ENCODE assay signal across 1 cellular context in the genomic region with DNA sequence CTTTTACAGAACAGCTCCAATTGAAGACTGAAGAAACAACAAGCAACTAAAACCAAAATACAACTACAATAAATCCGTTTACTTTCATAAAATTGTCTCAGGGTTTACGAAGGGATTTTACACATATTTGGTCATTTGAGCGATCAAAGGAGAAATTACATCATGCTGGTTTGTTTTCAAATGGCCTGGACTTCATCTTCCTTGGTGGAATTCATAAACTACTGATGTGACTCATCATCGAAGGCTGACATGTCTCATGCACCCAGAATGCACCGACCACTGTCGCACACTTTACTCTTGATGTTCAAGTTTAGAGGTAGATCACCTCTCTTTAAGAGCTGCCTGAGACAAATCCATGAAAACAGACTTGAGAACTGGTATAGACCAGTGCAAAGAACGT.
TF ChIP-seq lines count a peak whose summit lies in the region.

No MANE protein-coding gene starts in this region.

TF ChIP-seq in HEK293, 187 proteins besides CTCF, POLR2A, EP300 and RAD21 (continued from another document and continues in another):
- TF ChIP-seq ZBTB10 (tag by site-specific recombination; IDR thresholded peaks at IDR 0.05) (no peak), ZNF121 (tag by site-specific recombination; IDR thresholded peaks at IDR 0.05) (no peak), ZNF792 (tag by site-specific recombination; IDR thresholded peaks at IDR 0.05) (no peak), ZSCAN30 (tag by site-specific recombination; IDR thresholded peaks at IDR 0.05) (no peak), ZNF223 (tag by site-specific recombination; IDR thresholded peaks at IDR 0.05) (no peak), ZNF626 (tag by site-specific recombination; IDR thresholded peaks at IDR 0.05) (no peak), ZNF549 (tag by site-specific recombination; IDR thresholded peaks at IDR 0.05) (no peak), ZNF837 (tag by site-specific recombination; IDR thresholded peaks at IDR 0.05) (no peak), ZNF280C (tag by site-specific recombination; IDR thresholded peaks at IDR 0.05) (no peak), ZNF292 (tag by site-specific recombination; IDR thresholded peaks at IDR 0.05; ENCODE audit: borderline replicate concordance, low read depth) (no peak), FEZF1 (tag by site-specific recombination; IDR thresholded peaks at IDR 0.05) (peak; percentile 66), ZNF580 (tag by site-specific recombination; IDR thresholded peaks at IDR 0.05) (no peak), ZBTB26 (tag by site-specific recombination; optimal IDR thresholded peaks at IDR 0.05) (no peak), ZNF654 (tag by site-specific recombination; IDR thresholded peaks at IDR 0.05; ENCODE audit: low read depth) (no peak), ZNF175 (tag by site-specific recombination; IDR thresholded peaks at IDR 0.05) (no peak), ZNF37A (tag by site-specific recombination; IDR thresholded peaks at IDR 0.05) (no peak), ZNF560 (tag by site-specific recombination; IDR thresholded peaks at IDR 0.05; ENCODE audit: borderline replicate concordance) (no peak), ZNF248 (tag by site-specific recombination; IDR thresholded peaks at IDR 0.05) (no peak), KLF16 (tag by site-specific recombination; IDR thresholded peaks at IDR 0.05) (no peak), ZNF658 (tag by site-specific recombination; IDR thresholded peaks at IDR 0.05) (no peak), ZNF19 (tag by site-specific recombination; IDR thresholded peaks at IDR 0.05; ENCODE audit: low read depth) (no peak), ZNF624 (tag by site-specific recombination; IDR thresholded peaks at IDR 0.05) (no peak), ZNF501 (tag by site-specific recombination; IDR thresholded peaks at IDR 0.05) (no peak), ZNF394 (tag by site-specific recombination; IDR thresholded peaks at IDR 0.05; ENCODE audit: borderline replicate concordance) (no peak), TCF7L2 (IDR thresholded peaks at IDR 0.05; ENCODE audit: borderline replicate concordance, low read depth, low read length) (peak; percentile 54; the same call in 1 of the 2 replicates), ZNF660 (tag by site-specific recombination; IDR thresholded peaks at IDR 0.05) (no peak), BCL11B (tag by site-specific recombination; IDR thresholded peaks at IDR 0.05; ENCODE audit: low read depth) (no peak), ZNF311 (tag by site-specific recombination; IDR thresholded peaks at IDR 0.05; ENCODE audit: borderline replicate concordance) (no peak), YY1 (tag by site-specific recombination; IDR thresholded peaks at IDR 0.05) (no peak), ZNF610 (tag by site-specific recombination; IDR thresholded peaks at IDR 0.05; ENCODE audit: borderline replicate concordance) (no peak), ZNF155 (tag by site-specific recombination; IDR thresholded peaks at IDR 0.05) (no peak), HOXD13 (CRISPR knock-in tag; IDR thresholded peaks at IDR 0.05; ENCODE audit: borderline replicate concordance) (no peak), ZNF521 (tag by site-specific recombination; IDR thresholded peaks at IDR 0.05) (no peak), KLF1 (tag by site-specific recombination; IDR thresholded peaks at IDR 0.05) (no peak), ZFP3 (tag by site-specific recombination; IDR thresholded peaks at IDR 0.05; ENCODE audit: low read depth) (no peak), ZNF335 (tag by site-specific recombination; conservative IDR thresholded peaks at IDR 0.05) (peak; percentile 40), ZNF354C (tag by site-specific recombination; IDR thresholded peaks at IDR 0.05; ENCODE audit: borderline replicate concordance, low read depth) (no peak), ZNF473 (tag by site-specific recombination; IDR thresholded peaks at IDR 0.05) (no peak), ZBTB17 (tag by site-specific recombination; IDR thresholded peaks at IDR 0.05) (0 out of 2 replicates have a peak, but pooled peaks have one; percentile 22), ZNF530 (tag by site-specific recombination; IDR thresholded peaks at IDR 0.05; ENCODE audit: low read depth) (no peak), ZNF214 (tag by site-specific recombination; IDR thresholded peaks at IDR 0.05; ENCODE audit: borderline replicate concordance) (no peak), ZNF23 (tag by site-specific recombination; IDR thresholded peaks at IDR 0.05; ENCODE audit: borderline replicate concordance) (no peak), MYNN (tag by site-specific recombination; IDR thresholded peaks at IDR 0.05; ENCODE audit: borderline replicate concordance) (no peak), ZNF10 (tag by site-specific recombination; IDR thresholded peaks at IDR 0.05) (no peak), ZNF366 (tag by site-specific recombination; conservative IDR thresholded peaks at IDR 0.05) (peak; percentile 70), ZFP37 (tag by site-specific recombination; IDR thresholded peaks at IDR 0.05) (no peak), ZNF48 (tag by site-specific recombination; IDR thresholded peaks at IDR 0.05) (no peak), ZNF830 (tag by site-specific recombination; IDR thresholded peaks at IDR 0.05; ENCODE audit: low read depth) (no peak), ZNF561 (tag by site-specific recombination; IDR thresholded peaks at IDR 0.05; ENCODE audit: borderline replicate concordance) (no peak), ZNF24 (tag by site-specific recombination; IDR thresholded peaks at IDR 0.05) (no peak), ZNF140 (tag by site-specific recombination; IDR thresholded peaks at IDR 0.05) (no peak), REPIN1 (tag by site-specific recombination; IDR thresholded peaks at IDR 0.05; ENCODE audit: low read depth) (no peak), ZNF239 (tag by site-specific recombination; IDR thresholded peaks at IDR 0.05) (no peak), GFI1B (tag by site-specific recombination; IDR thresholded peaks at IDR 0.05) (no peak), PBX3 (CRISPR knock-in tag; IDR thresholded peaks at IDR 0.05) (no peak)
- TF ChIP-seq, protein P1, sequence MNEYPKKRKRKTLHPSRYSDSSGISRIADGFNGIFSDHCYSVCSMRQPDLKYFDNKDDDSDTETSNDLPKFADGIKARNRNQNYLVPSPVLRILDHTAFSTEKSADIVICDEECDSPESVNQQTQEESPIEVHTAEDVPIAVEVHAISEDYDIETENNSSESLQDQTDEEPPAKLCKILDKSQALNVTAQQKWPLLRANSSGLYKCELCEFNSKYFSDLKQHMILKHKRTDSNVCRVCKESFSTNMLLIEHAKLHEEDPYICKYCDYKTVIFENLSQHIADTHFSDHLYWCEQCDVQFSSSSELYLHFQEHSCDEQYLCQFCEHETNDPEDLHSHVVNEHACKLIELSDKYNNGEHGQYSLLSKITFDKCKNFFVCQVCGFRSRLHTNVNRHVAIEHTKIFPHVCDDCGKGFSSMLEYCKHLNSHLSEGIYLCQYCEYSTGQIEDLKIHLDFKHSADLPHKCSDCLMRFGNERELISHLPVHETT (tag by site-specific recombination; IDR thresholded peaks at IDR 0.05) = no peak
- TF ChIP-seq, protein P2, sequence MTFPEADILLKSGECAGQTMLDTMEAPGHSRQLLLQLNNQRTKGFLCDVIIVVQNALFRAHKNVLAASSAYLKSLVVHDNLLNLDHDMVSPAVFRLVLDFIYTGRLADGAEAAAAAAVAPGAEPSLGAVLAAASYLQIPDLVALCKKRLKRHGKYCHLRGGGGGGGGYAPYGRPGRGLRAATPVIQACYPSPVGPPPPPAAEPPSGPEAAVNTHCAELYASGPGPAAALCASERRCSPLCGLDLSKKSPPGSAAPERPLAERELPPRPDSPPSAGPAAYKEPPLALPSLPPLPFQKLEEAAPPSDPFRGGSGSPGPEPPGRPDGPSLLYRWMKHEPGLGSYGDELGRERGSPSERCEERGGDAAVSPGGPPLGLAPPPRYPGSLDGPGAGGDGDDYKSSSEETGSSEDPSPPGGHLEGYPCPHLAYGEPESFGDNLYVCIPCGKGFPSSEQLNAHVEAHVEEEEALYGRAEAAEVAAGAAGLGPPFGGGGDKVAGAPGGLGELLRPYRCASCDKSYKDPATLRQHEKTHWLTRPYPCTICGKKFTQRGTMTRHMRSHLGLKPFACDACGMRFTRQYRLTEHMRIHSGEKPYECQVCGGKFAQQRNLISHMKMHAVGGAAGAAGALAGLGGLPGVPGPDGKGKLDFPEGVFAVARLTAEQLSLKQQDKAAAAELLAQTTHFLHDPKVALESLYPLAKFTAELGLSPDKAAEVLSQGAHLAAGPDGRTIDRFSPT (tag by site-specific recombination; IDR thresholded peaks at IDR 0.05) = no peak
- TF ChIP-seq, protein P3, sequence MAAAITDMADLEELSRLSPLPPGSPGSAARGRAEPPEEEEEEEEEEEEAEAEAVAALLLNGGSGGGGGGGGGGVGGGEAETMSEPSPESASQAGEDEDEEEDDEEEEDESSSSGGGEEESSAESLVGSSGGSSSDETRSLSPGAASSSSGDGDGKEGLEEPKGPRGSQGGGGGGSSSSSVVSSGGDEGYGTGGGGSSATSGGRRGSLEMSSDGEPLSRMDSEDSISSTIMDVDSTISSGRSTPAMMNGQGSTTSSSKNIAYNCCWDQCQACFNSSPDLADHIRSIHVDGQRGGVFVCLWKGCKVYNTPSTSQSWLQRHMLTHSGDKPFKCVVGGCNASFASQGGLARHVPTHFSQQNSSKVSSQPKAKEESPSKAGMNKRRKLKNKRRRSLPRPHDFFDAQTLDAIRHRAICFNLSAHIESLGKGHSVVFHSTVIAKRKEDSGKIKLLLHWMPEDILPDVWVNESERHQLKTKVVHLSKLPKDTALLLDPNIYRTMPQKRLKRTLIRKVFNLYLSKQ (tag by site-specific recombination; IDR thresholded peaks at IDR 0.05; ENCODE audit: borderline replicate concordance) = no peak
- TF ChIP-seq, protein P4, sequence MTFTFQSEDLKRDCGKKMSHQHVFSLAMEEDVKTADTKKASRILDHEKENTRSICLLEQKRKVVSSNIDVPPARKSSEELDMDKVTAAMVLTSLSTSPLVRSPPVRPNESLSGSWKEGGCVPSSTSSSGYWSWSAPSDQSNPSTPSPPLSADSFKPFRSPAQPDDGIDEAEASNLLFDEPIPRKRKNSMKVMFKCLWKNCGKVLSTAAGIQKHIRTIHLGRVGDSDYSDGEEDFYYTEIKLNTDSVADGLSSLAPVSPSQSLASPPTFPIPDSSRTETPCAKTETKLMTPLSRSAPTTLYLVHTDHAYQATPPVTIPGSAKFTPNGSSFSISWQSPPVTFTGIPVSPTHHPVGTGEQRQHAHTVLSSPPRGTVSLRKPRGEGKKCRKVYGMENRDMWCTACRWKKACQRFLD (tag by site-specific recombination; IDR thresholded peaks at IDR 0.05) = no peak
